ENCODE assay signal across 1 cellular context in the genomic region with DNA sequence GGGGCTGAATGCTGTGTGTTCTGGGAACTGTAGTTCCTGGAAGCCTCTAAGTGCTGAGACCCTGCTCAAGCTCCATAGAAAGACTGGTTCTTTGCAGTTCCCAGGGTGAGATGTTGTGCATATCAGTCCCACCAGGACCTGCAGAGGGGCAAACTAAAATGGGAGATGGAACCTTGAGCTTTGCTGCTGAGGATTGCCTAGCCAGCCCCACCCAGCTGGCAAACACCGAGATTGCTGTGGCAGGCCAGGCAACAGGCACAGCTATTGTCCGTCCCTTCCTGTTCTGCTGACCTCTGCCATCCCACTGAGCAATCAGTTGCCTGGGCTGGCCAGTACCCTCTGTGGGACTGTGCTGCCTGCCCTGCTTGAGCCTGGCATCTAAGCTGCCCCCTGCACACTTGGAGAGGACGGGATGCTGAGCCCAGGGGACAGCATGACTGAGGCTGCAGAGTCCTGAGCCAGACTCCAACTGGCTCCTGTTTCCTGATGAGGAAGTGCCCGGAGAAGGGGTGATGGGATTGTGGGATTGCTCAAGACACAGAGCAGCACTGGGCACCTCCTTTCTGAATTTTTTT.
A peak's percentile ranks its signal among the peaks of the same experiment; 100 is the strongest.
TF ChIP-seq lines count a peak whose summit lies in the region.

No MANE protein-coding gene starts in this region.

TF ChIP-seq in HepG2, 621 proteins besides CTCF, POLR2A, EP300 and RAD21 (continues in another document):
- peak; percentile 61 for TF ChIP-seq NFKB2 (CRISPR knock-in tag; IDR thresholded peaks at IDR 0.05; ENCODE audit: borderline replicate concordance)
- TF ChIP-seq IKZF4 (CRISPR knock-in tag; IDR thresholded peaks at IDR 0.05; ENCODE audit: borderline replicate concordance, low read depth, not compliant biosample characterization) = no peak
- TF ChIP-seq, protein P1, sequence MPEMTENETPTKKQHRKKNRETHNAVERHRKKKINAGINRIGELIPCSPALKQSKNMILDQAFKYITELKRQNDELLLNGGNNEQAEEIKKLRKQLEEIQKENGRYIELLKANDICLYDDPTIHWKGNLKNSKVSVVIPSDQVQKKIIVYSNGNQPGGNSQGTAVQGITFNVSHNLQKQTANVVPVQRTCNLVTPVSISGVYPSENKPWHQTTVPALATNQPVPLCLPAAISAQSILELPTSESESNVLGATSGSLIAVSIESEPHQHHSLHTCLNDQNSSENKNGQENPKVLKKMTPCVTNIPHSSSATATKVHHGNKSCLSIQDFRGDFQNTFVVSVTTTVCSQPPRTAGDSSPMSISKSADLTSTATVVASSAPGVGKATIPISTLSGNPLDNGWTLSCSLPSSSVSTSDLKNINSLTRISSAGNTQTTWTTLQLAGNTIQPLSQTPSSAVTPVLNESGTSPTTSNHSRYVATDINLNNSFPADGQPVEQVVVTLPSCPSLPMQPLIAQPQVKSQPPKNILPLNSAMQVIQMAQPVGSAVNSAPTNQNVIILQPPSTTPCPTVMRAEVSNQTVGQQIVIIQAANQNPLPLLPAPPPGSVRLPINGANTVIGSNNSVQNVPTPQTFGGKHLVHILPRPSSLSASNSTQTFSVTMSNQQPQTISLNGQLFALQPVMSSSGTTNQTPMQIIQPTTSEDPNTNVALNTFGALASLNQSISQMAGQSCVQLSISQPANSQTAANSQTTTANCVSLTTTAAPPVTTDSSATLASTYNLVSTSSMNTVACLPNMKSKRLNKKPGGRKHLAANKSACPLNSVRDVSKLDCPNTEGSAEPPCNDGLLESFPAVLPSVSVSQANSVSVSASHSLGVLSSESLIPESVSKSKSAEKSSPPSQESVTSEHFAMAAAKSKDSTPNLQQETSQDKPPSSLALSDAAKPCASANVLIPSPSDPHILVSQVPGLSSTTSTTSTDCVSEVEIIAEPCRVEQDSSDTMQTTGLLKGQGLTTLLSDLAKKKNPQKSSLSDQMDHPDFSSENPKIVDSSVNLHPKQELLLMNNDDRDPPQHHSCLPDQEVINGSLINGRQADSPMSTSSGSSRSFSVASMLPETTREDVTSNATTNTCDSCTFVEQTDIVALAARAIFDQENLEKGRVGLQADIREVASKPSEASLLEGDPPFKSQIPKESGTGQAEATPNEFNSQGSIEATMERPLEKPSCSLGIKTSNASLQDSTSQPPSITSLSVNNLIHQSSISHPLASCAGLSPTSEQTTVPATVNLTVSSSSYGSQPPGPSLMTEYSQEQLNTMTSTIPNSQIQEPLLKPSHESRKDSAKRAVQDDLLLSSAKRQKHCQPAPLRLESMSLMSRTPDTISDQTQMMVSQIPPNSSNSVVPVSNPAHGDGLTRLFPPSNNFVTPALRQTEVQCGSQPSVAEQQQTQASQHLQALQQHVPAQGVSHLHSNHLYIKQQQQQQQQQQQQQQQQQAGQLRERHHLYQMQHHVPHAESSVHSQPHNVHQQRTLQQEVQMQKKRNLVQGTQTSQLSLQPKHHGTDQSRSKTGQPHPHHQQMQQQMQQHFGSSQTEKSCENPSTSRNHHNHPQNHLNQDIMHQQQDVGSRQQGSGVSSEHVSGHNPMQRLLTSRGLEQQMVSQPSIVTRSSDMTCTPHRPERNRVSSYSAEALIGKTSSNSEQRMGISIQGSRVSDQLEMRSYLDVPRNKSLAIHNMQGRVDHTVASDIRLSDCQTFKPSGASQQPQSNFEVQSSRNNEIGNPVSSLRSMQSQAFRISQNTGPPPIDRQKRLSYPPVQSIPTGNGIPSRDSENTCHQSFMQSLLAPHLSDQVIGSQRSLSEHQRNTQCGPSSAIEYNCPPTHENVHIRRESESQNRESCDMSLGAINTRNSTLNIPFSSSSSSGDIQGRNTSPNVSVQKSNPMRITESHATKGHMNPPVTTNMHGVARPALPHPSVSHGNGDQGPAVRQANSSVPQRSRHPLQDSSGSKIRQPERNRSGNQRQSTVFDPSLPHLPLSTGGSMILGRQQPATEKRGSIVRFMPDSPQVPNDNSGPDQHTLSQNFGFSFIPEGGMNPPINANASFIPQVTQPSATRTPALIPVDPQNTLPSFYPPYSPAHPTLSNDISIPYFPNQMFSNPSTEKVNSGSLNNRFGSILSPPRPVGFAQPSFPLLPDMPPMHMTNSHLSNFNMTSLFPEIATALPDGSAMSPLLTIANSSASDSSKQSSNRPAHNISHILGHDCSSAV (CRISPR knock-in tag; IDR thresholded peaks at IDR 0.05; ENCODE audit: borderline replicate concordance) = no peak
- TF ChIP-seq HCFC1 (IDR thresholded peaks at IDR 0.05; ENCODE audit: low read depth, low read length) = peak; percentile 33; the same call in 1 of the 2 replicates
- TF ChIP-seq ZBTB7A (CRISPR knock-in tag; IDR thresholded peaks at IDR 0.05) = no peak
- peak; percentile 69; the same call in 1 of the 2 replicates for TF ChIP-seq BRD4 (CRISPR knock-in tag; IDR thresholded peaks at IDR 0.05)
- TF ChIP-seq CC2D1A (CRISPR knock-in tag; IDR thresholded peaks at IDR 0.05) = no peak
- TF ChIP-seq ZZZ3 (CRISPR knock-in tag; IDR thresholded peaks at IDR 0.05; ENCODE audit: borderline replicate concordance) = no peak
- no peak for TF ChIP-seq MEF2D (CRISPR knock-in tag; IDR thresholded peaks at IDR 0.05)
- no peak for TF ChIP-seq PAF1 (CRISPR knock-in tag; IDR thresholded peaks at IDR 0.05)
- no peak for TF ChIP-seq MAFG (CRISPR knock-in tag; IDR thresholded peaks at IDR 0.05)
- TF ChIP-seq ZNF629 (CRISPR knock-in tag; conservative IDR thresholded peaks at IDR 0.05) = peak; percentile 21; the same call in 1 of the 2 replicates
- TF ChIP-seq FOXM1 (CRISPR knock-in tag; IDR thresholded peaks at IDR 0.05) = no peak
- TF ChIP-seq, protein P2, sequence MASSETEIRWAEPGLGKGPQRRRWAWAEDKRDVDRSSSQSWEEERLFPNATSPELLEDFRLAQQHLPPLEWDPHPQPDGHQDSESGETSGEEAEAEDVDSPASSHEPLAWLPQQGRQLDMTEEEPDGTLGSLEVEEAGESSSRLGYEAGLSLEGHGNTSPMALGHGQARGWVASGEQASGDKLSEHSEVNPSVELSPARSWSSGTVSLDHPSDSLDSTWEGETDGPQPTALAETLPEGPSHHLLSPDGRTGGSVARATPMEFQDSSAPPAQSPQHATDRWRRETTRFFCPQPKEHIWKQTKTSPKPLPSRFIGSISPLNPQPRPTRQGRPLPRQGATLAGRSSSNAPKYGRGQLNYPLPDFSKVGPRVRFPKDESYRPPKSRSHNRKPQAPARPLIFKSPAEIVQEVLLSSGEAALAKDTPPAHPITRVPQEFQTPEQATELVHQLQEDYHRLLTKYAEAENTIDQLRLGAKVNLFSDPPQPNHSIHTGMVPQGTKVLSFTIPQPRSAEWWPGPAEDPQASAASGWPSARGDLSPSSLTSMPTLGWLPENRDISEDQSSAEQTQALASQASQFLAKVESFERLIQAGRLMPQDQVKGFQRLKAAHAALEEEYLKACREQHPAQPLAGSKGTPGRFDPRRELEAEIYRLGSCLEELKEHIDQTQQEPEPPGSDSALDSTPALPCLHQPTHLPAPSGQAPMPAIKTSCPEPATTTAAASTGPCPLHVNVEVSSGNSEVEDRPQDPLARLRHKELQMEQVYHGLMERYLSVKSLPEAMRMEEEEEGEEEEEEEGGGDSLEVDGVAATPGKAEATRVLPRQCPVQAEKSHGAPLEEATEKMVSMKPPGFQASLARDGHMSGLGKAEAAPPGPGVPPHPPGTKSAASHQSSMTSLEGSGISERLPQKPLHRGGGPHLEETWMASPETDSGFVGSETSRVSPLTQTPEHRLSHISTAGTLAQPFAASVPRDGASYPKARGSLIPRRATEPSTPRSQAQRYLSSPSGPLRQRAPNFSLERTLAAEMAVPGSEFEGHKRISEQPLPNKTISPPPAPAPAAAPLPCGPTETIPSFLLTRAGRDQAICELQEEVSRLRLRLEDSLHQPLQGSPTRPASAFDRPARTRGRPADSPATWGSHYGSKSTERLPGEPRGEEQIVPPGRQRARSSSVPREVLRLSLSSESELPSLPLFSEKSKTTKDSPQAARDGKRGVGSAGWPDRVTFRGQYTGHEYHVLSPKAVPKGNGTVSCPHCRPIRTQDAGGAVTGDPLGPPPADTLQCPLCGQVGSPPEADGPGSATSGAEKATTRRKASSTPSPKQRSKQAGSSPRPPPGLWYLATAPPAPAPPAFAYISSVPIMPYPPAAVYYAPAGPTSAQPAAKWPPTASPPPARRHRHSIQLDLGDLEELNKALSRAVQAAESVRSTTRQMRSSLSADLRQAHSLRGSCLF (CRISPR knock-in tag; IDR thresholded peaks at IDR 0.05; ENCODE audit: borderline replicate concordance) = no peak
- TF ChIP-seq SRY (CRISPR knock-in tag; IDR thresholded peaks at IDR 0.05) = peak; percentile 61; the same call in 1 of the 2 replicates
- TF ChIP-seq FOXA1 (IDR thresholded peaks at IDR 0.05) = no peak
- 0 out of 2 replicates have a peak, but pooled peaks have one; percentile 45 for TF ChIP-seq FOXA1 (CRISPR knock-in tag; IDR thresholded peaks at IDR 0.05)
- TF ChIP-seq, protein P3, sequence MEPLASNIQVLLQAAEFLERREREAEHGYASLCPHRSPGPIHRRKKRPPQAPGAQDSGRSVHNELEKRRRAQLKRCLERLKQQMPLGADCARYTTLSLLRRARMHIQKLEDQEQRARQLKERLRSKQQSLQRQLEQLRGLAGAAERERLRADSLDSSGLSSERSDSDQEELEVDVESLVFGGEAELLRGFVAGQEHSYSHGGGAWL (CRISPR knock-in tag; IDR thresholded peaks at IDR 0.05) = peak; percentile 6; the same call in 1 of the 2 replicates
- no peak for TF ChIP-seq PHB2 (IDR thresholded peaks at IDR 0.05; ENCODE audit: partially characterized antibody)
- TF ChIP-seq, protein P4, sequence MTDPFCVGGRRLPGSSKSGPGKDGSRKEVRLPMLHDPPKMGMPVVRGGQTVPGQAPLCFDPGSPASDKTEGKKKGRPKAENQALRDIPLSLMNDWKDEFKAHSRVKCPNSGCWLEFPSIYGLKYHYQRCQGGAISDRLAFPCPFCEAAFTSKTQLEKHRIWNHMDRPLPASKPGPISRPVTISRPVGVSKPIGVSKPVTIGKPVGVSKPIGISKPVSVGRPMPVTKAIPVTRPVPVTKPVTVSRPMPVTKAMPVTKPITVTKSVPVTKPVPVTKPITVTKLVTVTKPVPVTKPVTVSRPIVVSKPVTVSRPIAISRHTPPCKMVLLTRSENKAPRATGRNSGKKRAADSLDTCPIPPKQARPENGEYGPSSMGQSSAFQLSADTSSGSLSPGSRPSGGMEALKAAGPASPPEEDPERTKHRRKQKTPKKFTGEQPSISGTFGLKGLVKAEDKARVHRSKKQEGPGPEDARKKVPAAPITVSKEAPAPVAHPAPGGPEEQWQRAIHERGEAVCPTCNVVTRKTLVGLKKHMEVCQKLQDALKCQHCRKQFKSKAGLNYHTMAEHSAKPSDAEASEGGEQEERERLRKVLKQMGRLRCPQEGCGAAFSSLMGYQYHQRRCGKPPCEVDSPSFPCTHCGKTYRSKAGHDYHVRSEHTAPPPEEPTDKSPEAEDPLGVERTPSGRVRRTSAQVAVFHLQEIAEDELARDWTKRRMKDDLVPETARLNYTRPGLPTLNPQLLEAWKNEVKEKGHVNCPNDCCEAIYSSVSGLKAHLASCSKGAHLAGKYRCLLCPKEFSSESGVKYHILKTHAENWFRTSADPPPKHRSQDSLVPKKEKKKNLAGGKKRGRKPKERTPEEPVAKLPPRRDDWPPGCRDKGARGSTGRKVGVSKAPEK (CRISPR knock-in tag; IDR thresholded peaks at IDR 0.05; ENCODE audit: borderline replicate concordance) = 0 out of 2 replicates have a peak, but pooled peaks have one; percentile 30
- no peak for TF ChIP-seq ZNF263 (CRISPR knock-in tag; IDR thresholded peaks at IDR 0.05)
- TF ChIP-seq, protein P5, sequence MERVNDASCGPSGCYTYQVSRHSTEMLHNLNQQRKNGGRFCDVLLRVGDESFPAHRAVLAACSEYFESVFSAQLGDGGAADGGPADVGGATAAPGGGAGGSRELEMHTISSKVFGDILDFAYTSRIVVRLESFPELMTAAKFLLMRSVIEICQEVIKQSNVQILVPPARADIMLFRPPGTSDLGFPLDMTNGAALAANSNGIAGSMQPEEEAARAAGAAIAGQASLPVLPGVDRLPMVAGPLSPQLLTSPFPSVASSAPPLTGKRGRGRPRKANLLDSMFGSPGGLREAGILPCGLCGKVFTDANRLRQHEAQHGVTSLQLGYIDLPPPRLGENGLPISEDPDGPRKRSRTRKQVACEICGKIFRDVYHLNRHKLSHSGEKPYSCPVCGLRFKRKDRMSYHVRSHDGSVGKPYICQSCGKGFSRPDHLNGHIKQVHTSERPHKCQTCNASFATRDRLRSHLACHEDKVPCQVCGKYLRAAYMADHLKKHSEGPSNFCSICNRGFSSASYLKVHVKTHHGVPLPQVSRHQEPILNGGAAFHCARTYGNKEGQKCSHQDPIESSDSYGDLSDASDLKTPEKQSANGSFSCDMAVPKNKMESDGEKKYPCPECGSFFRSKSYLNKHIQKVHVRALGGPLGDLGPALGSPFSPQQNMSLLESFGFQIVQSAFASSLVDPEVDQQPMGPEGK (CRISPR knock-in tag; IDR thresholded peaks at IDR 0.05) = peak; percentile 45; the same call in 1 of the 2 replicates
- peak; percentile 81 for TF ChIP-seq ZNF143 (CRISPR knock-in tag; IDR thresholded peaks at IDR 0.05)
- TF ChIP-seq ZNF251 (CRISPR knock-in tag; IDR thresholded peaks at IDR 0.05) = no peak
- TF ChIP-seq, protein P6, sequence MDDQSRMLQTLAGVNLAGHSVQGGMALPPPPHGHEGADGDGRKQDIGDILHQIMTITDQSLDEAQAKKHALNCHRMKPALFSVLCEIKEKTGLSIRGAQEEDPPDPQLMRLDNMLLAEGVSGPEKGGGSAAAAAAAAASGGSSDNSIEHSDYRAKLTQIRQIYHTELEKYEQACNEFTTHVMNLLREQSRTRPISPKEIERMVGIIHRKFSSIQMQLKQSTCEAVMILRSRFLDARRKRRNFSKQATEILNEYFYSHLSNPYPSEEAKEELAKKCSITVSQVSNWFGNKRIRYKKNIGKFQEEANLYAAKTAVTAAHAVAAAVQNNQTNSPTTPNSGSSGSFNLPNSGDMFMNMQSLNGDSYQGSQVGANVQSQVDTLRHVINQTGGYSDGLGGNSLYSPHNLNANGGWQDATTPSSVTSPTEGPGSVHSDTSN (CRISPR knock-in tag; IDR thresholded peaks at IDR 0.05; ENCODE audit: borderline replicate concordance) = no peak
- TF ChIP-seq, protein P7, sequence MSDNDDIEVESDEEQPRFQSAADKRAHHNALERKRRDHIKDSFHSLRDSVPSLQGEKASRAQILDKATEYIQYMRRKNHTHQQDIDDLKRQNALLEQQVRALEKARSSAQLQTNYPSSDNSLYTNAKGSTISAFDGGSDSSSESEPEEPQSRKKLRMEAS (IDR thresholded peaks at IDR 0.05) = 0 out of 2 replicates have a peak, but pooled peaks have one; percentile 13
- TF ChIP-seq SOX6 (IDR thresholded peaks at IDR 0.05) = no peak
- TF ChIP-seq SOX6 (CRISPR knock-in tag; IDR thresholded peaks at IDR 0.05) = peak; percentile 47
- peak; percentile 41; the same call in 1 of the 2 replicates for TF ChIP-seq KDM2A (CRISPR knock-in tag; IDR thresholded peaks at IDR 0.05; ENCODE audit: borderline replicate concordance, low read depth)
- no peak for TF ChIP-seq SP2 (CRISPR knock-in tag; IDR thresholded peaks at IDR 0.05)
- no peak for TF ChIP-seq NR2F6 (IDR thresholded peaks at IDR 0.05)
- TF ChIP-seq NR2F6 (CRISPR knock-in tag; IDR thresholded peaks at IDR 0.05) = no peak
- no peak for TF ChIP-seq MIER2 (CRISPR knock-in tag; IDR thresholded peaks at IDR 0.05)
- no peak for TF ChIP-seq ZNF615 (CRISPR knock-in tag; IDR thresholded peaks at IDR 0.05; ENCODE audit: borderline replicate concordance)
- no peak for TF ChIP-seq YEATS4 (CRISPR knock-in tag; IDR thresholded peaks at IDR 0.05; ENCODE audit: borderline replicate concordance)
- no peak for TF ChIP-seq FIP1L1 (IDR thresholded peaks at IDR 0.05; ENCODE audit: borderline replicate concordance, insufficient read depth, low read depth, low read length)
